In genomic region chr10:66252986-66253385, GRCh38 we compare ENCODE assay signal across 20 cellular contexts.
"Had no signal": no experiment of that assay in that cellular context is flagged by ENCODE, and none has a peak within 500 bp of the region (broad histone marks: within the 10 kb centered on the region; RNA-seq: fewer than 3 reads in every experiment).

No MANE protein-coding gene starts in this region.

- H3K27ac Mint-ChIP-seq: naive thymus-derived CD8-positive, alpha-beta T cell; nephron progenitor cell; stimulated activated naive B cell treated with anti-CD40 and anti-IgM and Interleukin-4, amounts not matched to agents 10 μg/mL and 1 μg/mL and 100 μg/mL, for 72 hours; stimulated activated naive CD8-positive, alpha-beta T cell treated with anti-CD3 and anti-CD28 coated beads, Interleukin-15, Interleukin-2, amounts not matched to agents 100 ng/mL and 50 ng/mL, for 24 hours; type B pancreatic cell had no signal

- H3K27me3 Mint-ChIP-seq: central memory CD8-positive, alpha-beta T cell; naive thymus-derived CD8-positive, alpha-beta T cell; stimulated activated naive B cell treated with anti-CD40 and anti-IgM and Interleukin-4, amounts not matched to agents 10 μg/mL and 1 μg/mL and 100 μg/mL, for 72 hours; stimulated activated naive CD8-positive, alpha-beta T cell treated with anti-CD3 and anti-CD28 coated beads, Interleukin-15, Interleukin-2, amounts not matched to agents 100 ng/mL and 50 ng/mL, for 24 hours had no signal

- H3K36me3 Mint-ChIP-seq: naive thymus-derived CD8-positive, alpha-beta T cell; stimulated activated naive B cell treated with anti-CD40 and anti-IgM and Interleukin-4, amounts not matched to agents 10 μg/mL and 1 μg/mL and 100 μg/mL, for 72 hours; type B pancreatic cell had no signal

- H3K4me1 Mint-ChIP-seq: central memory CD8-positive, alpha-beta T cell; nephron progenitor cell; stimulated activated naive B cell treated with anti-CD40 and anti-IgM and Interleukin-4, amounts not matched to agents 10 μg/mL and 1 μg/mL and 100 μg/mL, for 72 hours had no signal

- H3K27ac ChIP-seq: coronary artery, left lung, pancreas, right lobe of liver, thyroid gland had no signal

- DNase-seq: dermis blood vessel endothelial cell; head of caudate nucleus; kidney; left cardiac atrium; left lung; mesendoderm; naive thymus-derived CD8-positive, alpha-beta T cell; nephron progenitor cell; occipital lobe; pancreas; right lobe of liver; small intestine; stimulated activated CD4-positive, alpha-beta T cell treated with anti-CD3 and anti-CD28 coated beads, Interleukin-15, amount 100 ng/mL, for 24 hours; stimulated activated CD4-positive, alpha-beta T cell treated with anti-CD3 and anti-CD28 coated beads, Interleukin-2, amount 100 ng/mL, for 48 hours; stimulated activated naive B cell treated with anti-CD40 and anti-IgM and Interleukin-4, amounts not matched to agents 10 μg/mL and 1 μg/mL and 100 μg/mL, for 72 hours; thyroid gland had no signal

- H3K4me3 Mint-ChIP-seq: central memory CD8-positive, alpha-beta T cell; naive thymus-derived CD8-positive, alpha-beta T cell; nephron progenitor cell; stimulated activated naive B cell treated with anti-CD40 and anti-IgM and Interleukin-4, amounts not matched to agents 10 μg/mL and 1 μg/mL and 100 μg/mL, for 72 hours; stimulated activated naive CD8-positive, alpha-beta T cell treated with anti-CD3 and anti-CD28 coated beads, Interleukin-15, Interleukin-2, amounts not matched to agents 100 ng/mL and 50 ng/mL, for 24 hours; type B pancreatic cell had no signal

- ATAC-seq: left cardiac atrium; left lung; naive thymus-derived CD8-positive, alpha-beta T cell; pancreas; right lobe of liver; stimulated activated naive B cell treated with anti-CD40 and anti-IgM and Interleukin-4, amounts not matched to agents 10 μg/mL and 1 μg/mL and 100 μg/mL, for 72 hours had no signal
